ENCODE assay signal across 1 cellular context in genomic region chr7:1523208-1523607, GRCh38.
TF ChIP-seq lines count a peak whose summit lies in the region.

No MANE protein-coding gene starts in this region.

TF ChIP-seq in IMR-90, 13 proteins besides CTCF, POLR2A, EP300 and RAD21:
- no peak for TF ChIP-seq BHLHE40 (IDR thresholded peaks at IDR 0.05; ENCODE audit: low read depth, low read length)
- no peak for TF ChIP-seq FOS (IDR thresholded peaks at IDR 0.05; ENCODE audit: low read depth, low read length)
- no peak for TF ChIP-seq RFX5 (IDR thresholded peaks at IDR 0.05; ENCODE audit: low read depth, low read length)
- TF ChIP-seq USF2 (IDR thresholded peaks at IDR 0.05; ENCODE audit: low read depth, low read length), result no peak
- TF ChIP-seq MAZ (IDR thresholded peaks at IDR 0.05; ENCODE audit: borderline replicate concordance, low read depth, low read length), result no peak
- TF ChIP-seq SMC3 (IDR thresholded peaks at IDR 0.05; ENCODE audit: low read depth, low read length), result no peak
- no peak for TF ChIP-seq NFE2L2 (IDR thresholded peaks at IDR 0.05; ENCODE audit: low read depth, low read length)
